ENCODE assay signal across 23 cellular contexts in the genomic region with DNA sequence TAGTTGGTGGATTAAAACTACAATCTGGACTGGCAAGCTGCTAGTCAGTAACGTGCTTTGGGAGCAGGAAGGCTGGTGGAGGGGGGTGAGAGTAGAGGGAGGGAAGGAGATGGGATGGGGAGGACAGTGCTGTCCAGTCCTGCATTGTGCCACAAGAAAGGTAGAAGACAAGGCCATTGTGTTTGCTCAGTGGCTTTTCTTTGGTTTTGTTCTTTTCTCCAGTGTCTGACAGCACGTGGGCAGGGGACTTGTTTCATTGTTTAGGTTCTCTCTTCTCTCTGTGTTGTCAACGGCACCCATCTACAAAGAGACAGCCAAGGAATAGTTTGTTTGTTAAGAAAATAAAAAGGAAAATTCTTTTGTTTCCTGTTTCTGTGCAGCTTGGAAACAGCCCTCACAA.
"Had no signal": no experiment of that assay in that cellular context is flagged by ENCODE, and none has a peak within 500 bp of the region (broad histone marks: within the 10 kb centered on the region; RNA-seq: fewer than 3 reads in every experiment).

No MANE protein-coding gene starts in this region.

- H3K36me3 ChIP-seq: neutrophil, pancreas, prostate gland, right lobe of liver, sigmoid colon, stomach, thoracic aorta, thyroid gland, tibial nerve, upper lobe of left lung, vagina had no signal

- DNase-seq: natural killer cell; nucleus accumbens; pancreas; right cardiac atrium; right lobe of liver; sigmoid colon; small intestine; stimulated activated CD4-positive, alpha-beta T cell treated with anti-CD3 and anti-CD28 coated beads, Interleukin-15, amount 100 ng/mL, for 24 hours; stimulated activated CD4-positive, alpha-beta T cell treated with anti-CD3 and anti-CD28 coated beads, Interleukin-2, amount 100 ng/mL, for 24 hours; stimulated activated CD4-positive, alpha-beta T cell treated with anti-CD3 and anti-CD28 coated beads, Interleukin-2, amount 100 ng/mL, for 48 hours; stimulated activated CD4-positive, alpha-beta T cell treated with anti-CD3 and anti-CD28 coated beads, Interleukin-4, amount 100 ng/mL, for 24 hours; stimulated activated naive B cell treated with anti-CD40 and anti-IgM and Interleukin-4, amounts not matched to agents 10 μg/mL and 1 μg/mL and 100 μg/mL, for 72 hours; stimulated activated naive CD4-positive, alpha-beta T cell treated with Interleukin-2 at 50 U/mL for 16 hours; stomach; thyroid gland; trophoblast cell; upper lobe of left lung had no signal

- FAIRE-seq: pancreas, small intestine, urothelium cell line had no signal

- H3K4me3 ChIP-seq: pancreas, prostate gland, right lobe of liver, sigmoid colon, stomach, thoracic aorta, thyroid gland, tibial nerve, upper lobe of left lung, vagina had no signal

- H3K9me3 ChIP-seq: neutrophil, pancreas, prostate gland, right lobe of liver, sigmoid colon, stomach, thoracic aorta, thyroid gland, tibial nerve, upper lobe of left lung, vagina had no signal

- H3K27me3 ChIP-seq: neutrophil, pancreas, right lobe of liver, sigmoid colon, stomach, thyroid gland, tibial nerve, upper lobe of left lung, vagina had no signal

- H3K4me1 ChIP-seq: pancreas, prostate gland, right lobe of liver, sigmoid colon, thyroid gland, tibial nerve, upper lobe of left lung, vagina had no signal

- H3K27ac ChIP-seq: neutrophil, pancreas, prostate gland, right lobe of liver, sigmoid colon, stomach, thoracic aorta, thyroid gland, tibial nerve, upper lobe of left lung, vagina had no signal
